8 cellular contexts compared by ENCODE assay signal in the genomic region with DNA sequence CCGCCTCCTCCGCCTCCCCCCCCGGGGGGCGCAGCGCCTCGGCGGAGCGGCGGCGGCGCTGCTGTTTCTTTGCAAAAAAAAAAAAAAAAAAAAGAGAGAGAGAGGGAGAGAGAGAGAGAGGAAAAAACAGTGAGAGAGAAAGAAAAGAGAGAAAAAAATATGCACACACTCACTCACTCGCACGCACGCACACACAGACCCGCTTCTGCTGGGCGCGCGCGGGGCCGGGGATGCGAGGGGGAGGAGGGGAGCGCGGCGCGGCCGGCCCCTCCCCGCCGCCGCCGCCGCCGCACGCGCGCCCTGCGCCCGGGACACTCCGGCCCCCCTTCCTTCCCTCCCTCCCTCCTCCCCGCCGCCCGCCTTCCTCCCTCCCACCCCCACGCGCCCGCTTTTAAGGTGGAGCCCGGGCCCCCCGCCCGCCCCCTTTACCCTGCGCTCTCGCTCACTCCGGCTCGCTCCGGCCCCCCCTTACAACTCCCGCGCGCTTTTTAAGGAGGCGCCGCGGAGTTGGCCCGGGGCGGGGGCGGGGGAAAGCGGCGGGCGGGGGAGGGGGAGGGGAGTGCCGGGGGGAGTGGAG. TPM values are rescaled to one million over a fixed set of nuclear protein-coding genes. Genes with fewer than 3 reads are reported as not detected.
DNase-seq lines count a peak whose midpoint lies in the region; ATAC-seq and FAIRE-seq lines count a peak whose summit lies in the region.

A gene (minus strand): TSS at position 243 of the 577 bp plus-strand sequence.

- POLR2A ChIA-PET in naive thymus-derived CD8-positive, alpha-beta T cell (lab: Charles Lee), result interaction anchor here (0.6 to 1.9 kb wide), 20 partner anchors 8 to 315 kb away, joined by 3 to 21 read pairs (median 4); a partner anchor contains a TSS

- intact Hi-C loops in activated T-helper 2 cell treated with anti-CD3 and anti-CD28 coated beads, Interferon-gamma antibody, Interleukin-2, Interleukin-4, amounts not matched to agents 10 μg/mL and 5 μg/mL and 100 μg/mL, durations not matched to agents 14 hours and 24 hours and 36 hours (cut with micrococcal nuclease), result loop anchor here (1.0 to 2.0 kb wide), 3 partner anchors 9 to 46 kb away; a partner anchor contains a TSS

- H3K36me3 Mint-ChIP-seq in activated T-helper 2 cell treated with anti-CD3 and anti-CD28 coated beads, Interferon-gamma antibody, Interleukin-2, Interleukin-4, amounts not matched to agents 10 μg/mL and 5 μg/mL and 100 μg/mL, durations not matched to agents 14 hours and 24 hours and 36 hours (ENCODE audit: low read depth), result peaks cover 49% of the 10 kb centered on the region
- peaks cover 4 to 14% (median 11%) of the 10 kb centered on the region in 3 donors for H3K36me3 Mint-ChIP-seq in naive thymus-derived CD8-positive, alpha-beta T cell

- peak; percentile 23 for ATAC-seq in GM19467 (IDR thresholded peaks at IDR 0.05; ENCODE audit: unreplicated experiment)
- ATAC-seq in naive thymus-derived CD8-positive, alpha-beta T cell, result peak; percentile 56 to 66

- H3K4me3 Mint-ChIP-seq in activated T-helper 2 cell treated with anti-CD3 and anti-CD28 coated beads, Interferon-gamma antibody, Interleukin-2, Interleukin-4, amounts not matched to agents 10 μg/mL and 5 μg/mL and 100 μg/mL, durations not matched to agents 14 hours and 24 hours and 36 hours (ENCODE audit: low read depth), result peak within 1 kb of the TSS; percentile 99
- H3K4me3 Mint-ChIP-seq in naive thymus-derived CD8-positive, alpha-beta T cell, result peak within 1 kb of the TSS; percentile 91 to 100 (median 100)

- no peak for FAIRE-seq in HTR-8/SVneo (lab: Jason Lieb, UNC)

- DNase-seq in C1 segment of cervical spinal cord (lab: John Stamatoyannopoulos, UW), result peak in 12 of 14 donors; percentile 50 to 90 (median 80)
- DNase-seq in HTR-8/SVneo (ENCODE audit: insufficient read length, low spot score), result peak; percentile 80
- DNase-seq in RKO (ENCODE audit: low spot score), result peak; percentile 85
- peak; percentile 74 for DNase-seq in activated T-helper 2 cell treated with anti-CD3 and anti-CD28 coated beads, Interferon-gamma antibody, Interleukin-2, Interleukin-4, amounts not matched to agents 10 μg/mL and 5 μg/mL and 100 μg/mL, durations not matched to agents 14 hours and 24 hours and 36 hours (ENCODE audit: low spot score)
- peak; percentile 83 for DNase-seq in fibroblast of peridontal ligament (ENCODE audit: extremely low read depth)
- DNase-seq in naive thymus-derived CD8-positive, alpha-beta T cell, result peak; percentile 69 to 96 (median 84)
- peak; percentile 64 to 71 for DNase-seq in stimulated activated CD8-positive, alpha-beta memory T cell treated with anti-CD3 and anti-CD28 coated beads, Interleukin-7, amount 100 ng/mL, for 48 hours (ENCODE audit: extremely low read depth in 1 of 2, low read depth in 1 of 2)

- peak within 1 kb of the TSS; percentile 99 for H3K27ac Mint-ChIP-seq in activated T-helper 2 cell treated with anti-CD3 and anti-CD28 coated beads, Interferon-gamma antibody, Interleukin-2, Interleukin-4, amounts not matched to agents 10 μg/mL and 5 μg/mL and 100 μg/mL, durations not matched to agents 14 hours and 24 hours and 36 hours
- H3K27ac Mint-ChIP-seq in naive thymus-derived CD8-positive, alpha-beta T cell, result peak within 1 kb of the TSS; percentile 89 to 100 (median 99)

- peaks cover 11% of the 10 kb centered on the region for H3K4me1 Mint-ChIP-seq in activated T-helper 2 cell treated with anti-CD3 and anti-CD28 coated beads, Interferon-gamma antibody, Interleukin-2, Interleukin-4, amounts not matched to agents 10 μg/mL and 5 μg/mL and 100 μg/mL, durations not matched to agents 14 hours and 24 hours and 36 hours (ENCODE audit: low read depth)
- H3K4me1 Mint-ChIP-seq in naive thymus-derived CD8-positive, alpha-beta T cell, result peaks cover 17 to 30% (median 20%) of the 10 kb centered on the region in 4 donors

- peaks cover 16% of the 10 kb centered on the region for H3K9me3 Mint-ChIP-seq in activated T-helper 2 cell treated with anti-CD3 and anti-CD28 coated beads, Interferon-gamma antibody, Interleukin-2, Interleukin-4, amounts not matched to agents 10 μg/mL and 5 μg/mL and 100 μg/mL, durations not matched to agents 14 hours and 24 hours and 36 hours
- H3K9me3 Mint-ChIP-seq in naive thymus-derived CD8-positive, alpha-beta T cell, result peaks cover 0 to 11% (median 0%) of the 10 kb centered on the region in 9 donors

- no peaks in the 10 kb centered on the region for H3K27me3 Mint-ChIP-seq in activated T-helper 2 cell treated with anti-CD3 and anti-CD28 coated beads, Interferon-gamma antibody, Interleukin-2, Interleukin-4, amounts not matched to agents 10 μg/mL and 5 μg/mL and 100 μg/mL, durations not matched to agents 14 hours and 24 hours and 36 hours (ENCODE audit: low read depth)
- H3K27me3 Mint-ChIP-seq in naive thymus-derived CD8-positive, alpha-beta T cell, result peaks cover 0 to 2% (median 0%) of the 10 kb centered on the region in 5 donors

RNA-seq across cellular contexts. Expression of the gene that starts here (rescaled TPM):
- 131 and 136 TPM in 2 replicates for total RNA-seq in activated T-helper 2 cell treated with anti-CD3 and anti-CD28 coated beads, Interferon-gamma antibody, Interleukin-2, Interleukin-4, amounts not matched to agents 10 μg/mL and 5 μg/mL and 100 μg/mL, durations not matched to agents 14 hours and 24 hours and 36 hours
- total RNA-seq in naive thymus-derived CD8-positive, alpha-beta T cell, result 10 to 100 TPM; 66.4 to 68.3 TPM
- polyA plus RNA-seq in naive thymus-derived CD8-positive, alpha-beta T cell, result 1 to 10 TPM; 2.3 to 5.2 (median 2.7) TPM

Comparison
In these comparisons a context has a peak if more than half of its experiments do, and no peak if none do; other contexts are left out.
1. Peak in every context shown above with its lines: DNase-seq and ATAC-seq.